Comparison of ENCODE assay signal across 8 cellular contexts in the genomic region with DNA sequence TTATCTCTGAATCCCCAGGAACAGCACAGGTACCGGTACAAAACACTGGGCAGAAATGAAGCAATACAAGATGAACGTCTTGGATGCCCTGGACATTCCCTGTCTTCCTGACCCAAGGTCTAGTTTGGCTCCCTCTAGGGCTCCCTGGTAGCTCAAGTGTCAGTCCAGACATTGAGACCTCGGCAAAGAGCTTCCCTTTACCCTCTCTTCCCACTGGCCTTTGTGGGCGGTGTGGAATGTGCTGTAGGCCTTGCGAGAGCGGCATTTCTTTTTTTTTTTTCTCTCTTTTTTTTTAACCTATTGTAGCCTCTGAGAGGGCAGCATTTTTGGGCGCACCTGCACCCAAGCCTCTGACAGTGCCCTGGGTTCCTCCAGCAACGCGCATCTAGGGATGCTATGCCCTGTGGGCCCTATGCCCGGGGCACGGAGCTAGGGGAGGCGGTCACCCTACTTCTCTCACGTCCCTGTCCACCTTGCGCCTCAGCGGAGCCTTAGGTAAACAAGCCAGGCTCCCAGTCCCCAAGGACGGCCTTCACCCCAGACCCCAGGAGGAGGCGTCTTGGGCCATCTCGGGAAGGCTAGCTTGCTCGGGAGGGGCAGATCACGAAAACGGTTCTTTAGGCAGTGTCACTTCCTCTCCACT.
DNase-seq lines count a peak whose midpoint lies in the region; ATAC-seq lines count a peak whose summit lies in the region.

No MANE protein-coding gene starts in this region.

- H3K27me3 Mint-ChIP-seq in activated naive CD4-positive, alpha-beta T cell treated with anti-CD3 and anti-CD28 coated beads, Interleukin-2, amount 50 U/mL, for 24 hours = no peaks in the 10 kb centered on the region
- no peaks in the 10 kb centered on the region for H3K27me3 Mint-ChIP-seq in activated naive CD8-positive, alpha-beta T cell
- H3K27me3 Mint-ChIP-seq in stimulated activated naive B cell treated with anti-CD40 and anti-IgM and Interleukin-4, amounts not matched to agents 10 μg/mL and 1 μg/mL and 100 μg/mL, for 72 hours = no peaks in the 10 kb centered on the region

- peak overlapping the region; percentile 90 for H3K4me3 Mint-ChIP-seq in activated naive CD4-positive, alpha-beta T cell treated with anti-CD3 and anti-CD28 coated beads, Interleukin-2, amount 50 U/mL, for 24 hours
- H3K4me3 Mint-ChIP-seq in activated naive CD8-positive, alpha-beta T cell = peak overlapping the region; percentile 85
- H3K4me3 Mint-ChIP-seq in stimulated activated naive B cell treated with anti-CD40 and anti-IgM and Interleukin-4, amounts not matched to agents 10 μg/mL and 1 μg/mL and 100 μg/mL, for 72 hours = peak overlapping the region; percentile 82 to 89

- peaks cover 2% of the 10 kb centered on the region for H3K36me3 Mint-ChIP-seq in activated naive CD4-positive, alpha-beta T cell treated with anti-CD3 and anti-CD28 coated beads, Interleukin-2, amount 50 U/mL, for 24 hours
- peaks cover 2% of the 10 kb centered on the region for H3K36me3 Mint-ChIP-seq in activated naive CD8-positive, alpha-beta T cell
- peaks cover 6 to 11% of the 10 kb centered on the region in 2 donors for H3K36me3 Mint-ChIP-seq in stimulated activated naive B cell treated with anti-CD40 and anti-IgM and Interleukin-4, amounts not matched to agents 10 μg/mL and 1 μg/mL and 100 μg/mL, for 72 hours

- peaks cover 3% of the 10 kb centered on the region for H3K9me3 ChIP-seq in iPS-18c (ENCODE audit: control insufficient read depth, insufficient read depth, low read length)

- H3K27ac Mint-ChIP-seq in activated naive CD4-positive, alpha-beta T cell treated with anti-CD3 and anti-CD28 coated beads, Interleukin-2, amount 50 U/mL, for 24 hours = peak overlapping the region; percentile 92
- peak overlapping the region; percentile 92 for H3K27ac Mint-ChIP-seq in activated naive CD8-positive, alpha-beta T cell
- peak overlapping the region; percentile 98 for H3K27ac Mint-ChIP-seq in stimulated activated naive B cell treated with anti-CD40 and anti-IgM and Interleukin-4, amounts not matched to agents 10 μg/mL and 1 μg/mL and 100 μg/mL, for 72 hours

- no peaks in the 10 kb centered on the region for H3K9me3 Mint-ChIP-seq in activated naive CD4-positive, alpha-beta T cell treated with anti-CD3 and anti-CD28 coated beads, Interleukin-2, amount 50 U/mL, for 24 hours
- H3K9me3 Mint-ChIP-seq in activated naive CD8-positive, alpha-beta T cell (ENCODE audit: low read depth) = no peaks in the 10 kb centered on the region
- H3K9me3 Mint-ChIP-seq in stimulated activated naive B cell treated with anti-CD40 and anti-IgM and Interleukin-4, amounts not matched to agents 10 μg/mL and 1 μg/mL and 100 μg/mL, for 72 hours = no peaks in the 10 kb centered on the region

- no peak for DNase-seq in activated naive CD4-positive, alpha-beta T cell (lab: John Stamatoyannopoulos, UW)
- DNase-seq in stimulated activated naive B cell treated with anti-CD40 and anti-IgM and Interleukin-4, amounts not matched to agents 10 μg/mL and 1 μg/mL and 100 μg/mL, for 72 hours = no peak
- no peak for DNase-seq in germinal center (ENCODE audit: low spot score)
- DNase-seq in activated CD4-positive, alpha-beta T cell treated with anti-CD3 and anti-CD28 coated beads for 1 hour = no peak

- ATAC-seq in stimulated activated naive B cell treated with anti-CD40 and anti-IgM and Interleukin-4, amounts not matched to agents 10 μg/mL and 1 μg/mL and 100 μg/mL, for 72 hours (replicated peaks) = no peak
- no peak for ATAC-seq in GM18517 (IDR thresholded peaks at IDR 0.05; ENCODE audit: unreplicated experiment)

- peak overlapping the region; percentile 86 for H3K4me3 ChIP-seq in iPS-18c (ENCODE audit: insufficient read depth, low read depth, low read length)

- H3K4me1 Mint-ChIP-seq in activated naive CD4-positive, alpha-beta T cell treated with anti-CD3 and anti-CD28 coated beads, Interleukin-2, amount 50 U/mL, for 24 hours = peaks cover 68% of the 10 kb centered on the region
- peaks cover 71% of the 10 kb centered on the region for H3K4me1 Mint-ChIP-seq in activated naive CD8-positive, alpha-beta T cell (ENCODE audit: low read depth)
- H3K4me1 Mint-ChIP-seq in stimulated activated naive B cell treated with anti-CD40 and anti-IgM and Interleukin-4, amounts not matched to agents 10 μg/mL and 1 μg/mL and 100 μg/mL, for 72 hours = peaks cover 51 to 71% of the 10 kb centered on the region in 2 donors
